In genomic region chr18:14945984-14946383, GRCh38 we compare ENCODE assay signal across 13 cellular contexts.
"Had no signal": no experiment of that assay in that cellular context is flagged by ENCODE, and none has a peak within 500 bp of the region (broad histone marks: within the 10 kb centered on the region; RNA-seq: fewer than 3 reads in every experiment).

No MANE protein-coding gene starts in this region.

- H3K27ac ChIP-seq: heart right ventricle, lower lobe of right lung, tibial nerve had no signal

- H3K9me3 ChIP-seq: heart right ventricle, lower lobe of right lung, tibial nerve had no signal

- ATAC-seq: activated T-cell treated with anti-CD3 and anti-CD28 coated beads, Interleukin-2, amount 50 U/mL, for 72 hours; heart right ventricle; left cardiac atrium; lower lobe of right lung; stimulated activated effector memory CD8-positive, alpha-beta T cell treated with anti-CD3 and anti-CD28 coated beads, Interleukin-12 subunit alpha, Interleukin-12 subunit beta, amount 100 ng/mL, for 72 hours had no signal

- H3K27me3 ChIP-seq: tibial nerve had no signal

- H3K4me3 ChIP-seq: heart right ventricle, lower lobe of right lung, tibial nerve had no signal

- DNase-seq: activated CD4-positive, alpha-beta memory T cell treated with anti-CD3 and anti-CD28 coated beads, Interleukin-2, amount 10 ng/mL, durations not matched to agents 7 days and 5 days; activated CD4-positive, alpha-beta T cell treated with anti-CD3 and anti-CD28 coated beads for 4 hours; activated naive CD4-positive, alpha-beta T cell treated with Interleukin-2 at 50 U/mL for 16 hours; activated T-cell treated with anti-CD3 and anti-CD28 coated beads, Interleukin-2, amount 50 U/mL, for 72 hours; aorta; cerebellar nuclear complex; effector memory CD4-positive, alpha-beta T cell; heart right ventricle; left cardiac atrium; lower lobe of right lung; stimulated activated CD4-positive, alpha-beta T cell treated with anti-CD3 and anti-CD28 coated beads, Interleukin-12 subunit alpha, Interleukin-12 subunit beta, amount 100 ng/mL, for 4 hours had no signal

- H3K4me1 ChIP-seq: heart right ventricle, lower lobe of right lung, tibial nerve had no signal

- H3K36me3 ChIP-seq: heart right ventricle, lower lobe of right lung, tibial nerve had no signal
